Comparison of ENCODE assay signal across 10 cellular contexts in the genomic region with DNA sequence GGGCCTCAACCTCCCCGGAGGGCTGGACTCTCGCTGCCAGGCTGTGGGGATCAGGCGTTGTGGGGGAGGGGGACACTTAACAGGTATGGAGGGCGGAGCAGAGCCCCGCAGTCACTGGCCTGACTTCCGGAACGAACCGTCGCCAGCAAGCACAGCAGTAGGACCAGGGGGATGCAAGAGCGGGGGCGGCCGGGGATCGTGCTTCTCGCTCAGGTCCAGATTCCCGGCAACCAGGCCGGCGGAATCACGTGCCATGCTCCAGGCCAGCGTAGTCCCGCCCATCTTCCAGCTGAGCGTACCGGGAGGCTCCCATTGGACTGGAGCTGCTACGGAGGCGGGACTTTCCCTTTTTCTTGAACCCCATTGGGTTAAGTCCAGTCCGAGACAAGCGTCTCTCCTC. TPM values are rescaled to one million over a fixed set of nuclear protein-coding genes. Genes with fewer than 3 reads are reported as not detected.
DNase-seq lines count a peak whose midpoint lies in the region; ATAC-seq and TF ChIP-seq lines count a peak whose summit lies in the region.
"Had no signal": no experiment of that assay in that cellular context is flagged by ENCODE, and none has a peak within 500 bp of the region (broad histone marks: within the 10 kb centered on the region; RNA-seq: fewer than 3 reads in every experiment).

No MANE protein-coding gene starts in this region.

- no peak for ATAC-seq in HG03342 (IDR thresholded peaks at IDR 0.05; ENCODE audit: unreplicated experiment)
- ATAC-seq in HG03460 (IDR thresholded peaks at IDR 0.05; ENCODE audit: unreplicated experiment), result no peak

- no peaks in the 10 kb centered on the region for H3K36me3 ChIP-seq in sigmoid colon

- no peaks in the 10 kb centered on the region for H3K27me3 ChIP-seq in sigmoid colon

- intact Hi-C loops in sigmoid colon (cut with DNase I), result no loop called here

- H3K9me3 ChIP-seq in sigmoid colon, result no peaks in the 10 kb centered on the region

- WGBS in sigmoid colon, 2 donors, result 77 to 90% methylated on average over 26 of the region's 26 CpGs

- peak overlapping the region in 3 of 4 donors; percentile 24 to 58 (median 37) for H3K27ac ChIP-seq in sigmoid colon
- H3K27ac ChIP-seq: 22Rv1 had no signal

- H3K4me3 ChIP-seq in sigmoid colon, result peak overlapping the region in 3 of 4 donors; percentile 28 to 46 (median 41)

- TF ChIP-seq CTCF in sigmoid colon (IDR thresholded peaks at IDR 0.05), result no peak

- DNase-seq in NOMO-1 treated with DMSO at 0.1 percent for 48 hours (lab: John Stamatoyannopoulos, UW; ENCODE audit: unreplicated experiment) (peak; percentile 16), NOMO-1 treated with dmso at 0.1 percent for 144 hours (lab: John Stamatoyannopoulos, UW; ENCODE audit: unreplicated experiment) (no peak), fibroblast of the conjunctiva (ENCODE audit: low read depth) (peak; percentile 48), sigmoid colon (peak; percentile 68), NCI-H2029 treated with DMSO at 0.1 percent for 48 hours (lab: John Stamatoyannopoulos, UW) (no peak)
- DNase-seq in activated T-cell treated with anti-CD3 and anti-CD28 coated beads, Interleukin-2, amount 50 U/mL, for 1 hour, result peak; percentile 60

- no peak for TF ChIP-seq POLR2A in sigmoid colon (IDR thresholded peaks at IDR 0.05)

- peaks cover 0 to 7% (median 0%) of the 10 kb centered on the region in 4 donors for H3K4me1 ChIP-seq in sigmoid colon

- TF ChIP-seq EP300 in sigmoid colon (IDR thresholded peaks at IDR 0.05), result no peak

RNA-seq across cellular contexts. Expression of a gene that starts 10.0 kb away (rescaled TPM):
- total RNA-seq in sigmoid colon, result under 1 TPM in 2 of 4 donors, not detected in 2; 0.16 to 0.27 TPM
- 1 to 10 TPM in 2 of 3 donors, not detected in 1; 1.6 to 9.8 TPM for polyA plus RNA-seq in sigmoid colon
- total RNA-seq: T-helper 1 cell treated with Interleukin-12 subunit alpha and Interleukin-12 subunit beta and Interleukin-4 antibody, amounts not matched to agents 30 ng/mL and 1 ng/mL, for 36 hours had no signal

RNA-seq across cellular contexts. Expression of a gene that starts 22.1 kb away (rescaled TPM):
- total RNA-seq in sigmoid colon, result 1 to 10 TPM; 2.6 to 4.6 (median 3.0) TPM
- polyA plus RNA-seq in sigmoid colon, result 10 to 100 TPM in 1 of 3 donors, 1 to 10 TPM in 2; 3.6 to 11.7 (median 6.2) TPM

RNA-seq across cellular contexts. Expression of a gene that starts 22.9 kb away (rescaled TPM):
- total RNA-seq in sigmoid colon, result 10 to 100 TPM in 3 of 4 donors, 1 to 10 TPM in 1; 8.7 to 20.2 (median 12.7) TPM
- polyA plus RNA-seq in sigmoid colon, result 10 to 100 TPM; 11.4 to 39.3 (median 14.8) TPM

RNA-seq across cellular contexts. Expression of a gene that starts 41.6 kb away (rescaled TPM):
- total RNA-seq in sigmoid colon, result not detected
- polyA plus RNA-seq in sigmoid colon, result not detected
- total RNA-seq: T-helper 1 cell treated with Interleukin-12 subunit alpha and Interleukin-12 subunit beta and Interleukin-4 antibody, amounts not matched to agents 30 ng/mL and 1 ng/mL, for 36 hours had no signal

Comparison
In these comparisons a context has a peak if more than half of its experiments do, and no peak if none do; other contexts are left out.
1. DNase-seq: peak in NOMO-1 treated with DMSO at 0.1 percent for 48 hours (single experiment), activated T-cell treated with anti-CD3 and anti-CD28 coated beads, Interleukin-2, amount 50 U/mL, for 1 hour (single experiment), fibroblast of the conjunctiva (single experiment) and sigmoid colon (single experiment); none in NOMO-1 treated with dmso at 0.1 percent for 144 hours (single experiment) and NCI-H2029 treated with DMSO at 0.1 percent for 48 hours (single experiment).